In genomic region chr14:50037240-50037639, GRCh38 we compare ENCODE assay signal across 22 cellular contexts.
A peak's percentile ranks its signal among the peaks of the same experiment; 100 is the strongest.
DNase-seq lines count a peak whose midpoint lies in the region; ATAC-seq and TF ChIP-seq lines count a peak whose summit lies in the region.
"Had no signal": no experiment of that assay in that cellular context is flagged by ENCODE, and none has a peak within 500 bp of the region (broad histone marks: within the 10 kb centered on the region; RNA-seq: fewer than 3 reads in every experiment).

No MANE protein-coding gene starts in this region.

- no peaks in the 10 kb centered on the region for H3K27me3 ChIP-seq in Panc1 (ENCODE audit: control insufficient read depth, insufficient read depth, low read length)
- no peaks in the 10 kb centered on the region for H3K27me3 ChIP-seq in PC-9 (ENCODE audit: insufficient read depth, low read depth)
- H3K27me3 ChIP-seq: colonic mucosa, heart left ventricle had no signal

- intact Hi-C loops in Panc1 (cut with micrococcal nuclease; ENCODE audit: unreplicated experiment): no loop called here
- intact Hi-C loops in PC-9 (cut with micrococcal nuclease; ENCODE audit: unreplicated experiment): no loop called here

- H2AFZ ChIP-seq in PC-9: no peak overlapping the region

- H3F3A ChIP-seq in PC-9 (ENCODE audit: insufficient read depth, low read depth): peaks cover 47% of the 10 kb centered on the region

- CTCF ChIA-PET in Panc1 (lab: Charles Lee): interaction anchor here (1.7 kb wide), 1 partner anchor 13 kb away, joined by 4 read pairs; no protein-coding TSS in a partner anchor
- CTCF ChIA-PET in PC-9 (lab: Charles Lee): interaction anchor here (1.0 to 1.5 kb wide), 2 partner anchors 25 to 185 kb away, joined by 4 read pairs; partner anchors contain the start of gene NEMF

- no peak overlapping the region for H3K4me3 Mint-ChIP-seq in activated naive CD4-positive, alpha-beta T cell treated with anti-CD3 and anti-CD28 coated beads, Interleukin-2, amount 50 U/mL, for 24 hours
- H3K4me3 Mint-ChIP-seq in activated naive CD8-positive, alpha-beta T cell treated with anti-CD3 and anti-CD28 coated beads, Interleukin-2, amount 50 U/mL, for 24 hours: peak overlapping the region; percentile 82
- no peak overlapping the region for H3K4me3 Mint-ChIP-seq in stimulated activated naive B cell treated with anti-CD40 and anti-IgM and Interleukin-4, amounts not matched to agents 10 μg/mL and 1 μg/mL and 100 μg/mL, for 72 hours
- H3K4me3 Mint-ChIP-seq: naive thymus-derived CD4-positive, alpha-beta T cell; type B pancreatic cell had no signal

- BruUV-seq in Panc1 (replicated peaks; lab: Mats Ljungman, UMichigan) (no TSS peak), PC-9 (replicated peaks; lab: Mats Ljungman, UMichigan) (no TSS peak)

- H3K36me3 Mint-ChIP-seq in activated naive CD4-positive, alpha-beta T cell treated with anti-CD3 and anti-CD28 coated beads, Interleukin-2, amount 50 U/mL, for 24 hours: peaks cover 7% of the 10 kb centered on the region
- H3K36me3 Mint-ChIP-seq in activated naive CD8-positive, alpha-beta T cell treated with anti-CD3 and anti-CD28 coated beads, Interleukin-2, amount 50 U/mL, for 24 hours (ENCODE audit: low read depth): peaks cover 29% of the 10 kb centered on the region
- H3K36me3 Mint-ChIP-seq in stimulated activated naive B cell treated with anti-CD40 and anti-IgM and Interleukin-4, amounts not matched to agents 10 μg/mL and 1 μg/mL and 100 μg/mL, for 72 hours: peaks cover 27 to 35% of the 10 kb centered on the region in 2 donors

- POLR2A ChIA-PET in Panc1 (lab: Charles Lee): interaction anchor here (0.6 kb wide), 1 partner anchor 33 kb away, joined by 4 read pairs; no protein-coding TSS in a partner anchor
- POLR2A ChIA-PET in PC-9 (lab: Charles Lee; ENCODE audit: unreplicated experiment): interaction anchor here (0.6 to 0.7 kb wide), 2 partner anchors 169 to 176 kb away, joined by 3 to 5 read pairs; no protein-coding TSS in a partner anchor

- H3K79me2 ChIP-seq in PC-9 (ENCODE audit: low read depth): peaks cover 4% of the 10 kb centered on the region; the same call in 1 of the 2 replicates

- peaks cover 15% of the 10 kb centered on the region for H3K4me1 ChIP-seq in Panc1 (ENCODE audit: control insufficient read depth, insufficient read depth, low read length)
- peaks cover 67% of the 10 kb centered on the region for H3K4me1 ChIP-seq in PC-9 (replicated peaks; ENCODE audit: insufficient read depth)

- peak overlapping the region; percentile 65 for H3K27ac Mint-ChIP-seq in activated naive CD4-positive, alpha-beta T cell treated with anti-CD3 and anti-CD28 coated beads, Interleukin-2, amount 50 U/mL, for 24 hours
- H3K27ac Mint-ChIP-seq in activated naive CD8-positive, alpha-beta T cell treated with anti-CD3 and anti-CD28 coated beads, Interleukin-2, amount 50 U/mL, for 24 hours: peak overlapping the region; percentile 98
- H3K27ac Mint-ChIP-seq in stimulated activated naive B cell treated with anti-CD40 and anti-IgM and Interleukin-4, amounts not matched to agents 10 μg/mL and 1 μg/mL and 100 μg/mL, for 72 hours: peak overlapping the region; percentile 51

- H3K9me3 ChIP-seq in Panc1 (ENCODE audit: control insufficient read depth, insufficient read depth, low read depth, low read length) (no peaks in the 10 kb centered on the region), PC-9 (ENCODE audit: insufficient read depth, low read depth) (no peaks in the 10 kb centered on the region)
- H3K9me3 ChIP-seq: colonic mucosa, heart left ventricle had no signal

- no peaks in the 10 kb centered on the region for H3K36me3 ChIP-seq in Panc1 (ENCODE audit: control insufficient read depth, insufficient read depth, low read length)
- no peaks in the 10 kb centered on the region for H3K36me3 ChIP-seq in PC-9 (ENCODE audit: low read depth)
- H3K36me3 ChIP-seq: colonic mucosa, heart left ventricle had no signal

- H3K27me3 Mint-ChIP-seq in activated naive CD4-positive, alpha-beta T cell treated with anti-CD3 and anti-CD28 coated beads, Interleukin-2, amount 50 U/mL, for 24 hours: no peaks in the 10 kb centered on the region
- H3K27me3 Mint-ChIP-seq in activated naive CD8-positive, alpha-beta T cell treated with anti-CD3 and anti-CD28 coated beads, Interleukin-2, amount 50 U/mL, for 24 hours: no peaks in the 10 kb centered on the region
- no peaks in the 10 kb centered on the region for H3K27me3 Mint-ChIP-seq in stimulated activated naive B cell treated with anti-CD40 and anti-IgM and Interleukin-4, amounts not matched to agents 10 μg/mL and 1 μg/mL and 100 μg/mL, for 72 hours
- H3K27me3 Mint-ChIP-seq: naive thymus-derived CD4-positive, alpha-beta T cell; type B pancreatic cell had no signal

- H3K4me3 ChIP-seq in Panc1 (ENCODE audit: low read depth in 2 of 2, low read length in 2 of 2) (no peak overlapping the region), PC-9 (no peak overlapping the region)
- H3K4me3 ChIP-seq: colonic mucosa, heart left ventricle had no signal

- peaks cover 42% of the 10 kb centered on the region for H3K4me1 Mint-ChIP-seq in activated naive CD4-positive, alpha-beta T cell treated with anti-CD3 and anti-CD28 coated beads, Interleukin-2, amount 50 U/mL, for 24 hours
- peaks cover 58% of the 10 kb centered on the region for H3K4me1 Mint-ChIP-seq in activated naive CD8-positive, alpha-beta T cell treated with anti-CD3 and anti-CD28 coated beads, Interleukin-2, amount 50 U/mL, for 24 hours
- H3K4me1 Mint-ChIP-seq in stimulated activated naive B cell treated with anti-CD40 and anti-IgM and Interleukin-4, amounts not matched to agents 10 μg/mL and 1 μg/mL and 100 μg/mL, for 72 hours: peaks cover 41 to 60% of the 10 kb centered on the region in 2 donors

- peak overlapping the region; percentile 2; the same call in 1 of the 2 replicates for H3K27ac ChIP-seq in Panc1 (ENCODE audit: low read length)
- H3K27ac ChIP-seq in PC-9: no peak overlapping the region
- H3K27ac ChIP-seq: colonic mucosa had no signal

- no peak for DNase-seq in activated naive CD4-positive, alpha-beta T cell (lab: John Stamatoyannopoulos, UW)
- no peak for DNase-seq in Panc1 (ENCODE audit: low read depth, low spot score)
- no peak for DNase-seq in activated naive CD8-positive, alpha-beta T cell treated with anti-CD3 and anti-CD28 coated beads, Interleukin-2, amount 50 U/mL, for 24 hours
- DNase-seq in stimulated activated naive B cell treated with anti-CD40 and anti-IgM and Interleukin-4, amounts not matched to agents 10 μg/mL and 1 μg/mL and 100 μg/mL, for 72 hours: no peak
- DNase-seq in PC-9: no peak
- DNase-seq in central memory CD4-positive, alpha-beta T cell: no peak
- DNase-seq: activated CD4-positive, alpha-beta T cell treated with anti-CD3 and anti-CD28 coated beads for 4 hours; activated gamma-delta T cell; colonic mucosa; effector memory CD4-positive, alpha-beta T cell; foreskin fibroblast; Karpas-422; midbrain; naive thymus-derived CD4-positive, alpha-beta T cell; NCI-H146; NCI-H446; NCI-H774; T-helper 2 cell had no signal

- H3K4me2 ChIP-seq in PC-9: no peak overlapping the region

- no peaks in the 10 kb centered on the region for H3K9me2 ChIP-seq in PC-9 (ENCODE audit: insufficient read depth)

- no peak for TF ChIP-seq CTCF in Panc1 (IDR thresholded peaks at IDR 0.05)
- TF ChIP-seq CTCF in PC-9 (conservative IDR thresholded peaks at IDR 0.05): no peak

- no peaks in the 10 kb centered on the region for H3K9me3 Mint-ChIP-seq in activated naive CD4-positive, alpha-beta T cell treated with anti-CD3 and anti-CD28 coated beads, Interleukin-2, amount 50 U/mL, for 24 hours
- H3K9me3 Mint-ChIP-seq in activated naive CD8-positive, alpha-beta T cell treated with anti-CD3 and anti-CD28 coated beads, Interleukin-2, amount 50 U/mL, for 24 hours: no peaks in the 10 kb centered on the region
- peaks cover 0 to 3% of the 10 kb centered on the region in 2 donors for H3K9me3 Mint-ChIP-seq in stimulated activated naive B cell treated with anti-CD40 and anti-IgM and Interleukin-4, amounts not matched to agents 10 μg/mL and 1 μg/mL and 100 μg/mL, for 72 hours
- H3K9me3 Mint-ChIP-seq: naive thymus-derived CD4-positive, alpha-beta T cell had no signal

- in situ Hi-C loops in Panc1 (cut with HindIII; ENCODE audit: low pct_unique_long_range_greater_than_20kb, low sequenced_read_pairs): no loop called here

- H4K20me1 ChIP-seq in PC-9 (ENCODE audit: insufficient read depth): no peaks in the 10 kb centered on the region

- no peak for ATAC-seq in Panc1
- no peak for ATAC-seq in activated naive CD8-positive, alpha-beta T cell treated with anti-CD3 and anti-CD28 coated beads, Interleukin-2, amount 50 U/mL, for 24 hours
- no peak for ATAC-seq in stimulated activated naive B cell treated with anti-CD40 and anti-IgM and Interleukin-4, amounts not matched to agents 10 μg/mL and 1 μg/mL and 100 μg/mL, for 72 hours (replicated peaks)
- ATAC-seq in GM18517 (IDR thresholded peaks at IDR 0.05; ENCODE audit: unreplicated experiment): no peak
- ATAC-seq: naive thymus-derived CD4-positive, alpha-beta T cell had no signal
